In the genomic region with DNA sequence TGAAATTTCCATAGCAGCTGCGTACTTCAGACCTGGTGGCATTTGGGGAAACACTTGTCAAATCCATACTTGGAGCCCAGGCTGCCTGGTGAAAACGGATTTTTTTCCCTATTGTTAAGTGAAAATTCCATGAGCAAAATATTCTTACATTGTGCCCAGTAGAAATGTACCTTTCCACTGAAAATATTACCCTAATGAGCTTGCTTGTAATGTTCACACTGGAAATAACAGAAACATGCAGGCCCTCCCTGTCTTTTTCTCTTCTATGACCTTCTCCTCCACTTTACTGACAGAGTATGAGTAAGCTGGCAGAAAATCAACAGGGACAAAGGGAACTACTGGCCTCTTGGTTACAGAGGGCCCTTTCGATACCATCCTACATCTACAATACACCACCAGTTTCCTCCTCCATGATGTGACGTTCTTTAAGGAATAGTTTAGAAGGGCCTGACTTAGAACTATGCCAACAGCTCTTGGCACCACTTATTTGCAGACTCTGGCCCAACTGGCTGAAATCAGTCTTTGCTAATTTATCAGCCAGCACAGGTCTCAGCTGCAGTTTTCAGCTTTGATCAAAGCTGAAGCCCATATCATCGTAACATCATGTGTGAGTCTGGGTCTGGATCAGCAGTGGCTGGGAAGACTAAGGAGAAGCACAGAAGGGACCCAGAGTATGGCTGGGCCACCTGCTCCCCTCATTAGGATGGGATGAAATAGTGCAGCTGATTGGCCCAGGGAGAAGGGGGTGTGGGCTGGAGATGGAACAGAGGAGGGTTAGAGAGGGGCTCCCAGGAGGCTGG, we compare ENCODE assay signal across 15 cellular contexts.
DNase-seq lines count a peak whose midpoint lies in the region; ATAC-seq and TF ChIP-seq lines count a peak whose summit lies in the region.
"Had no signal": no experiment of that assay in that cellular context is flagged by ENCODE, and none has a peak within 500 bp of the region (broad histone marks: within the 10 kb centered on the region; RNA-seq: fewer than 3 reads in every experiment).

No MANE protein-coding gene starts in this region.

- TF ChIP-seq CTCF in activated CD8-positive, alpha-beta T cell treated with anti-CD3 and anti-CD28 coated beads for 36 hours (IDR thresholded peaks at IDR 0.05) = no peak

- ATAC-seq in stimulated activated naive CD8-positive, alpha-beta T cell treated with anti-CD3 and anti-CD28 coated beads, Interleukin-15, Interleukin-2, amounts not matched to agents 100 U/mL and 50 U/mL, for 24 hours = no peak
- ATAC-seq in activated CD8-positive, alpha-beta T cell treated with anti-CD3 and anti-CD28 coated beads for 36 hours = no peak
- peak; percentile 32 to 45 for ATAC-seq in left cardiac atrium
- ATAC-seq in GM21723 (IDR thresholded peaks at IDR 0.05; ENCODE audit: unreplicated experiment) = no peak
- no peak for ATAC-seq in GM19397 (IDR thresholded peaks at IDR 0.05; ENCODE audit: unreplicated experiment)
- ATAC-seq: gastrocnemius medialis had no signal

- CTCF ChIA-PET in activated CD8-positive, alpha-beta T cell treated with anti-CD3 and anti-CD28 coated beads for 36 hours (lab: Charles Lee) = no interaction called here

- peak overlapping the region; percentile 50 for H3K4me3 Mint-ChIP-seq in stimulated activated naive CD8-positive, alpha-beta T cell treated with anti-CD3 and anti-CD28 coated beads, Interleukin-15, Interleukin-2, amounts not matched to agents 100 ng/mL and 50 ng/mL, for 24 hours
- no peak overlapping the region for H3K4me3 Mint-ChIP-seq in activated CD8-positive, alpha-beta T cell treated with anti-CD3 and anti-CD28 coated beads for 36 hours

- peaks cover 14% of the 10 kb centered on the region for H3K27me3 Mint-ChIP-seq in stimulated activated naive CD8-positive, alpha-beta T cell treated with anti-CD3 and anti-CD28 coated beads, Interleukin-15, Interleukin-2, amounts not matched to agents 100 ng/mL and 50 ng/mL, for 24 hours
- peaks cover 1% of the 10 kb centered on the region for H3K27me3 Mint-ChIP-seq in activated CD8-positive, alpha-beta T cell treated with anti-CD3 and anti-CD28 coated beads for 36 hours

- H3K36me3 Mint-ChIP-seq in stimulated activated naive CD8-positive, alpha-beta T cell treated with anti-CD3 and anti-CD28 coated beads, Interleukin-15, Interleukin-2, amounts not matched to agents 100 ng/mL and 50 ng/mL, for 24 hours (ENCODE audit: low read depth) = no peaks in the 10 kb centered on the region
- H3K36me3 Mint-ChIP-seq in activated CD8-positive, alpha-beta T cell treated with anti-CD3 and anti-CD28 coated beads for 36 hours (ENCODE audit: low read depth) = no peaks in the 10 kb centered on the region

- POLR2A ChIA-PET in activated CD8-positive, alpha-beta T cell treated with anti-CD3 and anti-CD28 coated beads for 36 hours (lab: Charles Lee) = interaction anchor here (0.7 to 1.3 kb wide), 3 partner anchors 11 to 273 kb away, joined by 3 to 4 read pairs (median 3); no protein-coding TSS in a partner anchor

- intact Hi-C loops in activated CD8-positive, alpha-beta T cell treated with anti-CD3 and anti-CD28 coated beads for 36 hours (cut with micrococcal nuclease) = loop anchor here (1.0 to 5.0 kb wide), 3 partner anchors 68 to 134 kb away; no protein-coding TSS in a partner anchor
- intact Hi-C loops in left cardiac atrium (cut with DNase I) = loop anchor here in 1 of 2 donors (10.0 kb wide), 1 partner anchor 175 kb away; no protein-coding TSS in a partner anchor

- peak overlapping the region; percentile 85 for H3K27ac Mint-ChIP-seq in stimulated activated naive CD8-positive, alpha-beta T cell treated with anti-CD3 and anti-CD28 coated beads, Interleukin-15, Interleukin-2, amounts not matched to agents 100 ng/mL and 50 ng/mL, for 24 hours
- peak overlapping the region; percentile 66 for H3K27ac Mint-ChIP-seq in activated CD8-positive, alpha-beta T cell treated with anti-CD3 and anti-CD28 coated beads for 36 hours

- no peaks in the 10 kb centered on the region for H3K9me3 Mint-ChIP-seq in stimulated activated naive CD8-positive, alpha-beta T cell treated with anti-CD3 and anti-CD28 coated beads, Interleukin-15, Interleukin-2, amounts not matched to agents 100 ng/mL and 50 ng/mL, for 24 hours
- H3K9me3 Mint-ChIP-seq in activated CD8-positive, alpha-beta T cell treated with anti-CD3 and anti-CD28 coated beads for 36 hours = no peaks in the 10 kb centered on the region

- peaks cover 34% of the 10 kb centered on the region for H3K4me1 Mint-ChIP-seq in stimulated activated naive CD8-positive, alpha-beta T cell treated with anti-CD3 and anti-CD28 coated beads, Interleukin-15, Interleukin-2, amounts not matched to agents 100 ng/mL and 50 ng/mL, for 24 hours (ENCODE audit: low read depth)
- H3K4me1 Mint-ChIP-seq in activated CD8-positive, alpha-beta T cell treated with anti-CD3 and anti-CD28 coated beads for 36 hours (ENCODE audit: low read depth) = peaks cover 22% of the 10 kb centered on the region

- no peak for DNase-seq in stimulated activated naive CD8-positive, alpha-beta T cell treated with anti-CD3 and anti-CD28 coated beads, Interleukin-15, Interleukin-2, amounts not matched to agents 100 U/mL and 50 U/mL, for 24 hours
- no peak for DNase-seq in activated CD8-positive, alpha-beta T cell treated with anti-CD3 and anti-CD28 coated beads for 36 hours
- DNase-seq in left cardiac atrium (no peak), DMS153 treated with DMSO at 0.1 percent for 48 hours (lab: John Stamatoyannopoulos, UW; ENCODE audit: unreplicated experiment) (no peak), NCI-H1092 treated with DMSO at 0.1 percent for 48 hours (lab: John Stamatoyannopoulos, UW) (no peak)
- DNase-seq: aorta; effector CD8-positive, alpha-beta T cell; gastrocnemius medialis; GDM1; kidney; NCI-H1105 treated with DMSO at 0.1 percent for 48 hours; stimulated activated naive CD4-positive, alpha-beta T cell had no signal

Comparison
In these comparisons a context has a peak if more than half of its experiments do, and no peak if none do; other contexts are left out.
1. ATAC-seq: peak in left cardiac atrium (2 of 2); none in stimulated activated naive CD8-positive, alpha-beta T cell treated with anti-CD3 and anti-CD28 coated beads, Interleukin-15, Interleukin-2, amounts not matched to agents 100 U/mL and 50 U/mL, for 24 hours (single experiment), activated CD8-positive, alpha-beta T cell treated with anti-CD3 and anti-CD28 coated beads for 36 hours (single experiment), GM21723 (single experiment) and GM19397 (single experiment).